8 cellular contexts compared by ENCODE assay signal in the genomic region with DNA sequence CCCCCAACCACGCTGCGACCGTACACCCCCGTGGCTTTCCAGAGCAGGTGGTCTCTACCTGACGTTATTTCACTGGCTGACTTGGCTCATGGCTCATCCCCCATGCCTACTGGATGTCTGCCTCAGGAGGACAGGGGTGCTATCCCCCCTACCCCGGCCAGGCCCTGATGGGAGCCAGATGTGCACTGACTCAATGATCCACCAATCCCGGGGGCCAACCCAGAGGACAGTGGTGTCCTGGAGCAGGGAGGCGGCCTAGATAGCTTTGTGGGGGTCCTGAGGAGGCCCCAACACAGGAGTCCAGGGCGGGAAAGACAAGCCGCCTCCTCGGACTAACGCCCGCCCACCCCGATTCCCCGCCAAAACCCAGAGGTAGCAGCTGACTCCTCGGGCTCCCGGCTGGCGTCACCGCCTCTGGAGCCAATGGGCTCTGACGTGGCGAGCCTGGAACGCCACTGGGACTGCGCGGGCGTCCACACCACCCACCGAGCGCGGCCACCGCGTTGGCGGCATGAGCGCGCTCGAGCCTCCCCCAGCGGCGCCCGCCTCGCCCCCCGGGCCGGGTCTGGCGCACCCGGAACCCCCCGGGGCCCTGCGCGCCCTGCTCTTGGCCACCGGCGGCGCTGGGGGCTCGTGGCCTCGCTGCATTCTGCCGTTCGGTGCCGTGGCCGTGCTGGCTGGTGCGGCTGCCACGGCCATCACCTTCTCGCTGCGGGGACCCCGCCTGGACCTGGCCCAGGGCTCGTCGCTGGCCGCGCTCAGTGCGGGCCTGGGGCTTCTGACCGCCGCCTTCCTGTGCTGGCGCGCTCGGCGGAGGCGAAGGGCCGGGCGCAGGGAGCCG. TPM values are rescaled to one million over a fixed set of nuclear protein-coding genes. Genes with fewer than 3 reads are reported as not detected.
DNase-seq lines count a peak whose midpoint lies in the region; ATAC-seq and TF ChIP-seq lines count a peak whose summit lies in the region.

No MANE protein-coding gene starts in this region.

- peak overlapping the region; percentile 97 for H2BK12ac ChIP-seq in neuronal stem cell (ENCODE audit: low read length)

- TF ChIP-seq CTCF in WI38 (IDR thresholded peaks at IDR 0.05; ENCODE audit: low read depth, low read length) = no peak

- H3K4me3 ChIP-seq in WI38 (ENCODE audit: low read depth, low read length) (peak overlapping the region; percentile 51), neuronal stem cell (ENCODE audit: low read length in 2 of 2) (peak overlapping the region in 1 of 2 donors; percentile 75)

- no peaks in the 10 kb centered on the region for H3K9me3 Mint-ChIP-seq in activated naive CD4-positive, alpha-beta T cell treated with anti-CD3 and anti-CD28 coated beads, Interleukin-2, amount 50 U/mL, for 72 hours

- H4K8ac ChIP-seq in neuronal stem cell (ENCODE audit: low read depth, low read length) = peak overlapping the region; percentile 100

- H2BK15ac ChIP-seq in neuronal stem cell (ENCODE audit: low read length) = peak overlapping the region; percentile 69

- no CpG with 5 or more reads among the region's 74 CpGs for WGBS in neuronal stem cell (ENCODE audit: extremely low coverage in 2 of 2, insufficient read length in 2 of 2, insufficient replicate concordance in 1 of 2), 2 donors

- H3K4me1 ChIP-seq in neuronal stem cell (ENCODE audit: control insufficient read depth in 2 of 2, insufficient read depth in 1 of 2, low read depth in 1 of 2, low read length in 2 of 2) = peaks cover 32 to 35% of the 10 kb centered on the region in 2 donors

- H3K36me3 ChIP-seq in neuronal stem cell (replicated peaks in 1 of 2; ENCODE audit: control insufficient read depth in 2 of 2, insufficient read depth in 2 of 2, low read length in 2 of 2) = peaks cover 5 to 16% of the 10 kb centered on the region in 2 donors

- H3K14ac ChIP-seq in neuronal stem cell (ENCODE audit: low read length) = peak overlapping the region; percentile 94

- H3K36me3 Mint-ChIP-seq in activated naive CD4-positive, alpha-beta T cell treated with anti-CD3 and anti-CD28 coated beads, Interleukin-2, amount 50 U/mL, for 72 hours = peaks cover 0 to 6% of the 10 kb centered on the region in 2 donors

- peak overlapping the region; percentile 95 for H2BK120ac ChIP-seq in neuronal stem cell (ENCODE audit: low read depth, low read length)

- no peak overlapping the region for H2AFZ ChIP-seq in neuronal stem cell (ENCODE audit: low read length)

- H4K91ac ChIP-seq in neuronal stem cell (ENCODE audit: low read depth, low read length, poor library complexity) = peak overlapping the region; percentile 95

- no peak for DNase-seq in activated naive CD4-positive, alpha-beta T cell treated with anti-CD3 and anti-CD28 coated beads, Interleukin-2, amount 50 U/mL, for 72 hours (ENCODE audit: low spot score in 2 of 2)
- DNase-seq in activated naive CD4-positive, alpha-beta T cell treated with anti-CD3 and anti-CD28 coated beads, Interleukin-2, amount 50 U/mL, for 16 hours = no peak
- DNase-seq in NCI-H146 (lab: John Stamatoyannopoulos, UW) (peak; percentile 93), foreskin melanocyte (peak; percentile 38), neuronal stem cell (ENCODE audit: low spot score) (no peak), pons (ENCODE audit: low spot score) (no peak)

- peak overlapping the region; percentile 97 for H2BK5ac ChIP-seq in neuronal stem cell (ENCODE audit: low read length)

- no peak overlapping the region for H3K27ac Mint-ChIP-seq in activated naive CD4-positive, alpha-beta T cell treated with anti-CD3 and anti-CD28 coated beads, Interleukin-2, amount 50 U/mL, for 72 hours

- peak overlapping the region; percentile 89 for H3K4ac ChIP-seq in neuronal stem cell (ENCODE audit: low read length)

- H3K9me3 ChIP-seq in neuronal stem cell (replicated peaks in 1 of 2; ENCODE audit: control insufficient read depth in 2 of 2, insufficient read depth in 1 of 2, low read depth in 1 of 2, low read length in 2 of 2) = no peaks in the 10 kb centered on the region

- peak overlapping the region; percentile 46 for H3K27ac ChIP-seq in neuronal stem cell (replicated peaks; ENCODE audit: low read length)

- H3K4me2 ChIP-seq in neuronal stem cell (ENCODE audit: insufficient read depth, low read length, poor library complexity, severe bottlenecking) = peak overlapping the region; percentile 86

- peak overlapping the region; percentile 100 for H2AK5ac ChIP-seq in neuronal stem cell (ENCODE audit: low read depth, low read length)

- H3K27me3 ChIP-seq in neuronal stem cell (ENCODE audit: control insufficient read depth in 3 of 3, insufficient read depth in 3 of 3, low read depth in 1 of 3, low read length in 3 of 3) = peaks cover 0 to 7% (median 0%) of the 10 kb centered on the region in 3 experiments

- peaks cover 6% of the 10 kb centered on the region for H3K79me1 ChIP-seq in neuronal stem cell (ENCODE audit: low read depth, low read length)

- ATAC-seq in activated naive CD4-positive, alpha-beta T cell treated with anti-CD3 and anti-CD28 coated beads, Interleukin-2, amount 50 U/mL, for 72 hours = peak; percentile 31 to 40
- ATAC-seq in HG02678 (IDR thresholded peaks at IDR 0.05; ENCODE audit: unreplicated experiment) = no peak

- peak overlapping the region; percentile 99 for H3K9ac ChIP-seq in neuronal stem cell (ENCODE audit: low read depth, low read length, poor library complexity)

- peak overlapping the region; percentile 91 for H3K23ac ChIP-seq in neuronal stem cell (ENCODE audit: low read depth, low read length, poor library complexity)

- peak overlapping the region; percentile 100 for H3K18ac ChIP-seq in neuronal stem cell (ENCODE audit: low read length)

RNA-seq across cellular contexts. Expression of gene NTN3, which starts 3.6 kb away (rescaled TPM):
- not detected for total RNA-seq in activated naive CD4-positive, alpha-beta T cell treated with anti-CD3 and anti-CD28 coated beads, Interleukin-2, amount 50 U/mL, for 72 hours
- 0.96 TPM for polyA plus RNA-seq in neuronal stem cell (2013, experiment 1 of 2)
- 1.1 TPM for polyA plus RNA-seq in neuronal stem cell (2013, experiment 2 of 2)

RNA-seq across cellular contexts. Expression of gene TBC1D24, which starts 7.4 kb away (rescaled TPM):
- 10 to 100 TPM in 1 of 2 donors, 1 to 10 TPM in 1; 7.8 to 10.6 TPM for total RNA-seq in activated naive CD4-positive, alpha-beta T cell treated with anti-CD3 and anti-CD28 coated beads, Interleukin-2, amount 50 U/mL, for 72 hours
- 7.1 TPM for polyA plus RNA-seq in neuronal stem cell (2013, experiment 1 of 2)
- 7.2 TPM for polyA plus RNA-seq in neuronal stem cell (2013, experiment 2 of 2)

RNA-seq across cellular contexts. Expression of gene TEDC2, which starts 7.6 kb away (rescaled TPM):
- 10 to 100 TPM; 20.9 to 32.3 TPM for total RNA-seq in activated naive CD4-positive, alpha-beta T cell treated with anti-CD3 and anti-CD28 coated beads, Interleukin-2, amount 50 U/mL, for 72 hours
- 31.4 TPM for polyA plus RNA-seq in neuronal stem cell (2013, experiment 1 of 2)
- 29.6 TPM for polyA plus RNA-seq in neuronal stem cell (2013, experiment 2 of 2)

RNA-seq across cellular contexts. Expression of gene CCNF, which starts 38.3 kb away (rescaled TPM):
- 100 to 1,000 TPM in 1 of 2 donors, 10 to 100 TPM in 1; 64.8 to 111 TPM for total RNA-seq in activated naive CD4-positive, alpha-beta T cell treated with anti-CD3 and anti-CD28 coated beads, Interleukin-2, amount 50 U/mL, for 72 hours
- polyA plus RNA-seq in neuronal stem cell (2013, experiment 1 of 2) = 26.8 TPM
- 26.7 TPM for polyA plus RNA-seq in neuronal stem cell (2013, experiment 2 of 2)

RNA-seq across cellular contexts. Expression of gene ATP6V0C, which starts 46.2 kb away (rescaled TPM):
- 100 to 1,000 TPM in 1 of 2 donors, 10 to 100 TPM in 1; 94.4 to 127 TPM for total RNA-seq in activated naive CD4-positive, alpha-beta T cell treated with anti-CD3 and anti-CD28 coated beads, Interleukin-2, amount 50 U/mL, for 72 hours
- 244 TPM for polyA plus RNA-seq in neuronal stem cell (2013, experiment 1 of 2)
- 240 TPM for polyA plus RNA-seq in neuronal stem cell (2013, experiment 2 of 2)

Comparison
In these comparisons a context has a peak if more than half of its experiments do, and no peak if none do; other contexts are left out.
1. DNase-seq: peak in NCI-H146 (single experiment) and foreskin melanocyte (single experiment); none in activated naive CD4-positive, alpha-beta T cell treated with anti-CD3 and anti-CD28 coated beads, Interleukin-2, amount 50 U/mL, for 72 hours (0 of 2), activated naive CD4-positive, alpha-beta T cell treated with anti-CD3 and anti-CD28 coated beads, Interleukin-2, amount 50 U/mL, for 16 hours (single experiment), neuronal stem cell (single experiment) and pons (single experiment).